In genomic region chr1:16630661-16631247, GRCh38 we compare ENCODE assay signal across 14 cellular contexts. TPM values are rescaled to one million over a fixed set of nuclear protein-coding genes. Genes with fewer than 3 reads are reported as not detected.
DNase-seq lines count a peak whose midpoint lies in the region; ATAC-seq and TF ChIP-seq lines count a peak whose summit lies in the region.
"Had no signal": no experiment of that assay in that cellular context is flagged by ENCODE, and none has a peak within 500 bp of the region (broad histone marks: within the 10 kb centered on the region; RNA-seq: fewer than 3 reads in every experiment).

No MANE protein-coding gene starts in this region.

- H3F3A ChIP-seq in neural progenitor cell (ENCODE audit: low read depth): no peaks in the 10 kb centered on the region

- ATAC-seq in natural killer cell treated with Interleukin-12 subunit alpha and Interleukin-12 subunit beta and Interleukin-15 and Interleukin-18, amount 100 ng/mL, for 72 hours: no peak
- ATAC-seq in natural killer cell (no peak), esophagus mucosa (peak; percentile 1), GM21515 (IDR thresholded peaks at IDR 0.05; ENCODE audit: unreplicated experiment) (no peak)
- ATAC-seq: stimulated activated naive B cell treated with anti-CD40 and anti-IgM and Interleukin-4, amounts not matched to agents 10 μg/mL and 1 μg/mL and 100 μg/mL, for 72 hours had no signal

- H2AFZ ChIP-seq in neural progenitor cell (replicated peaks): no peak overlapping the region

- H3K27ac ChIP-seq in neural progenitor cell: no peak overlapping the region
- H3K27ac ChIP-seq: neutrophil had no signal

- H3K4me2 ChIP-seq in neural progenitor cell: no peak overlapping the region

- no peaks in the 10 kb centered on the region for H3K27me3 Mint-ChIP-seq in natural killer cell treated with Interleukin-12 subunit alpha and Interleukin-12 subunit beta and Interleukin-15 and Interleukin-18, amount 100 ng/mL, for 72 hours
- no peaks in the 10 kb centered on the region for H3K27me3 Mint-ChIP-seq in natural killer cell (ENCODE audit: low read depth in 2 of 2)
- peaks cover 8% of the 10 kb centered on the region for H3K27me3 Mint-ChIP-seq in neural progenitor cell (ENCODE audit: insufficient read depth, low read depth)
- H3K27me3 Mint-ChIP-seq: B cell; stimulated activated naive B cell treated with anti-CD40 and anti-IgM and Interleukin-4, amounts not matched to agents 10 μg/mL and 1 μg/mL and 100 μg/mL, for 72 hours had no signal

- H3K4me1 ChIP-seq in neural progenitor cell: no peaks in the 10 kb centered on the region

- no peak overlapping the region for H3K9ac ChIP-seq in neural progenitor cell

- peaks cover 6% of the 10 kb centered on the region for H3K79me2 ChIP-seq in neural progenitor cell (ENCODE audit: low read depth)

- peaks cover 0 to 15% of the 10 kb centered on the region in 2 donors for H3K4me1 Mint-ChIP-seq in natural killer cell treated with Interleukin-12 subunit alpha and Interleukin-12 subunit beta and Interleukin-15 and Interleukin-18, amount 100 ng/mL, for 72 hours (ENCODE audit: low read depth in 2 of 2)
- H3K4me1 Mint-ChIP-seq in natural killer cell: peaks cover 6 to 27% of the 10 kb centered on the region in 2 donors
- H3K4me1 Mint-ChIP-seq in neural progenitor cell: peaks cover 10% of the 10 kb centered on the region
- H3K4me1 Mint-ChIP-seq: B cell had no signal

- H3K36me3 Mint-ChIP-seq in natural killer cell treated with Interleukin-12 subunit alpha and Interleukin-12 subunit beta and Interleukin-15 and Interleukin-18, amount 100 ng/mL, for 72 hours: peaks cover 11% of the 10 kb centered on the region
- peaks cover 13% of the 10 kb centered on the region for H3K36me3 Mint-ChIP-seq in natural killer cell
- peaks cover 59% of the 10 kb centered on the region for H3K36me3 Mint-ChIP-seq in neural progenitor cell

- H3K9me3 ChIP-seq in neural progenitor cell (ENCODE audit: low read depth): no peaks in the 10 kb centered on the region
- H3K9me3 ChIP-seq: neutrophil had no signal

- H3K4me3 Mint-ChIP-seq in natural killer cell treated with Interleukin-12 subunit alpha and Interleukin-12 subunit beta and Interleukin-15 and Interleukin-18, amount 100 ng/mL, for 72 hours: no peak overlapping the region
- no peak overlapping the region for H3K4me3 Mint-ChIP-seq in natural killer cell
- peak overlapping the region; percentile 44 for H3K4me3 Mint-ChIP-seq in neural progenitor cell
- H3K4me3 Mint-ChIP-seq: B cell; stimulated activated naive B cell treated with anti-CD40 and anti-IgM and Interleukin-4, amounts not matched to agents 10 μg/mL and 1 μg/mL and 100 μg/mL, for 72 hours had no signal

- no peaks in the 10 kb centered on the region for H3K27me3 ChIP-seq in neural progenitor cell
- H3K27me3 ChIP-seq: neutrophil had no signal

- TF ChIP-seq CTCF in natural killer cell (IDR thresholded peaks at IDR 0.05) (no peak), neural progenitor cell (IDR thresholded peaks at IDR 0.05) (no peak)

- peak; percentile 72 for DNase-seq in natural killer cell treated with Interleukin-12 subunit alpha and Interleukin-12 subunit beta and Interleukin-15 and Interleukin-18, amount 100 ng/mL, for 72 hours (ENCODE audit: low spot score)
- DNase-seq in natural killer cell: no peak
- DNase-seq in neural progenitor cell (ENCODE audit: low spot score): no peak
- DNase-seq in stimulated activated CD4-positive, alpha-beta T cell treated with anti-CD3 and anti-CD28 coated beads, Interleukin-12 subunit alpha, Interleukin-12 subunit beta, amount 100 ng/mL, for 4 hours: no peak
- DNase-seq in NCI-H2107 treated with DMSO at 0.1 percent for 48 hours (lab: John Stamatoyannopoulos, UW; ENCODE audit: unreplicated experiment): no peak
- no peak for DNase-seq in stimulated activated CD4-positive, alpha-beta T cell treated with anti-CD3 and anti-CD28 coated beads, Interleukin-4, amount 100 ng/mL, for 24 hours
- DNase-seq: activated CD4-positive, CD25-positive, alpha-beta regulatory T cell treated with anti-CD3 and anti-CD28 coated beads, Interleukin-2, amount 50 U/mL, for 72 hours; EL; foreskin melanocyte; stimulated activated naive B cell treated with anti-CD40 and anti-IgM and Interleukin-4, amounts not matched to agents 10 μg/mL and 1 μg/mL and 100 μg/mL, for 72 hours had no signal

- H3K27ac Mint-ChIP-seq in natural killer cell treated with Interleukin-12 subunit alpha and Interleukin-12 subunit beta and Interleukin-15 and Interleukin-18, amount 100 ng/mL, for 72 hours: no peak overlapping the region
- peak overlapping the region in 1 of 2 donors; percentile 31 for H3K27ac Mint-ChIP-seq in natural killer cell
- H3K27ac Mint-ChIP-seq in neural progenitor cell: no peak overlapping the region
- H3K27ac Mint-ChIP-seq: B cell had no signal

- H3K36me3 ChIP-seq in neural progenitor cell: no peaks in the 10 kb centered on the region

- H3K4me3 ChIP-seq in neural progenitor cell: no peak overlapping the region

- H3K9me3 Mint-ChIP-seq in natural killer cell treated with Interleukin-12 subunit alpha and Interleukin-12 subunit beta and Interleukin-15 and Interleukin-18, amount 100 ng/mL, for 72 hours: no peaks in the 10 kb centered on the region
- no peaks in the 10 kb centered on the region for H3K9me3 Mint-ChIP-seq in natural killer cell
- H3K9me3 Mint-ChIP-seq in neural progenitor cell: no peaks in the 10 kb centered on the region
- H3K9me3 Mint-ChIP-seq: stimulated activated naive B cell treated with anti-CD40 and anti-IgM and Interleukin-4, amounts not matched to agents 10 μg/mL and 1 μg/mL and 100 μg/mL, for 72 hours had no signal

- intact Hi-C loops in natural killer cell (cut with micrococcal nuclease): no loop called here

- peaks cover 8% of the 10 kb centered on the region for H4K20me1 ChIP-seq in neural progenitor cell (ENCODE audit: low read depth)

RNA-seq across cellular contexts. Expression of gene NBPF1, which starts 17.4 kb away (rescaled TPM):
- 10 to 100 TPM in 1 of 2 donors, 1 to 10 TPM in 1; 6.3 to 10.0 TPM for total RNA-seq in natural killer cell treated with Interleukin-12 subunit alpha and Interleukin-12 subunit beta and Interleukin-15 and Interleukin-18, amount 100 ng/mL, for 72 hours
- total RNA-seq in natural killer cell (10 to 100 TPM; 18.4 to 26.0 (median 22.8) TPM), esophagus mucosa (24.7 TPM), neural progenitor cell (ENCODE audit: low replicate concordance) (54.9 and 69.9 TPM in 2 replicates)

RNA-seq across cellular contexts. Expression of gene RNU1-3, which starts 36.0 kb away (rescaled TPM):
- 1,000 to 10,000 TPM; 1,591 to 3,879 TPM for total RNA-seq in natural killer cell treated with Interleukin-12 subunit alpha and Interleukin-12 subunit beta and Interleukin-15 and Interleukin-18, amount 100 ng/mL, for 72 hours
- total RNA-seq in natural killer cell (1,000 to 10,000 TPM; 2,937 to 3,261 (median 3,038) TPM), esophagus mucosa (6,387 TPM), neural progenitor cell (ENCODE audit: low replicate concordance) (under 0.01 TPM in 2 replicates)

Comparison
In these comparisons a context has a peak if more than half of its experiments do, and no peak if none do; other contexts are left out.
1. RNA of gene RNU1-3, which starts 36.0 kb away (total RNA-seq): 6,387 TPM in esophagus mucosa (single experiment), 1,591 to 3,879 TPM in natural killer cell treated with Interleukin-12 subunit alpha and Interleukin-12 subunit beta and Interleukin-15 and Interleukin-18, amount 100 ng/mL, for 72 hours and 2,937 to 3,261 TPM in natural killer cell; under 0.01 TPM in neural progenitor cell; every median in the first group is over 1,000 times any median in the second.